27 cellular contexts compared by ENCODE assay signal in the genomic region with DNA sequence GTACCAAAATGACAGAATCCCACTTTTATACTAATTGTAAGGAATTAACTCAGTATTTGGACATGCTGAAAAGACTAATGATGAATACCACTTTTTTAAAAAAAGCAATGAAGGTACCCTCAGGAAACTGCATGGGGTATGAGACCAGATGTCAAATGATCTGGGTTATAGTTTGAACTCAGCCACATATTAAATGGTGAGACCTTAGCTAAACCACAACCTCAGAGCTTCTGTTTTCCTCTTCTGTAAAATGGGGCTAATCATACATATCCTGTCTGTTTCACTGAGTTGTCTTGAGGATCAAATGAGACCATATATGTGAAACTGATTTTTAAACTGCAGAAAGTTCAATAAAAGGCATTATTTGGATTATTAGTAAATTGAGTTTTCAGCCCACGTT.
"Had no signal": no experiment of that assay in that cellular context is flagged by ENCODE, and none has a peak within 500 bp of the region (broad histone marks: within the 10 kb centered on the region; RNA-seq: fewer than 3 reads in every experiment).

No MANE protein-coding gene starts in this region.

- ATAC-seq: stimulated activated memory B cell treated with anti-CD40 and anti-IgM and Interleukin-4, amounts not matched to agents 10 μg/mL and 1 μg/mL and 100 μg/mL, for 72 hours; stimulated activated naive CD8-positive, alpha-beta T cell treated with anti-CD3 and anti-CD28 coated beads, Interleukin-15, amount 100 ng/mL, for 72 hours had no signal

- H3K4me1 ChIP-seq: left ventricle myocardium inferior, neural progenitor cell, right atrium auricular region, right lobe of liver, tibial nerve, uterus had no signal

- H2AFZ ChIP-seq: neural progenitor cell had no signal

- H3K36me3 ChIP-seq: left ventricle myocardium inferior, neural progenitor cell, right atrium auricular region, right lobe of liver, tibial nerve, uterus had no signal

- H3K4me1 Mint-ChIP-seq: mesothelial cell of epicardium; nephron; neural progenitor cell; stimulated activated memory B cell treated with anti-CD40 and anti-IgM and Interleukin-4, amounts not matched to agents 10 μg/mL and 1 μg/mL and 100 μg/mL, for 72 hours; stimulated activated naive CD8-positive, alpha-beta T cell treated with anti-CD3 and anti-CD28 coated beads, Interleukin-15, amount 100 ng/mL, for 72 hours had no signal

- H3K27me3 ChIP-seq: neural progenitor cell, neutrophil, right atrium auricular region, right lobe of liver, tibial nerve, uterus had no signal

- H3K27ac ChIP-seq: left ventricle myocardium inferior, neural progenitor cell, neutrophil, right atrium auricular region, right lobe of liver, tibial nerve, uterus had no signal

- H3K4me2 ChIP-seq: neural progenitor cell had no signal

- H3K4me3 Mint-ChIP-seq: immature natural killer cell; mesothelial cell of epicardium; naive B cell; nephron; neural progenitor cell; stimulated activated memory B cell treated with anti-CD40 and anti-IgM and Interleukin-4, amounts not matched to agents 10 μg/mL and 1 μg/mL and 100 μg/mL, for 72 hours; stimulated activated naive CD8-positive, alpha-beta T cell treated with anti-CD3 and anti-CD28 coated beads, Interleukin-15, amount 100 ng/mL, for 72 hours; type B pancreatic cell had no signal

- H3K9me3 ChIP-seq: left ventricle myocardium inferior, neutrophil, right atrium auricular region, right lobe of liver, tibial nerve, uterus had no signal

- H3K4me3 ChIP-seq: left ventricle myocardium inferior, lung, neural progenitor cell, right atrium auricular region, right lobe of liver, smooth muscle cell, tibial nerve, uterus had no signal

- H3K36me3 Mint-ChIP-seq: mesothelial cell of epicardium, naive B cell, neural progenitor cell, type B pancreatic cell had no signal

- H3K27me3 Mint-ChIP-seq: naive B cell; progenitor cell of endocrine pancreas; stimulated activated memory B cell treated with anti-CD40 and anti-IgM and Interleukin-4, amounts not matched to agents 10 μg/mL and 1 μg/mL and 100 μg/mL, for 72 hours; stimulated activated naive CD8-positive, alpha-beta T cell treated with anti-CD3 and anti-CD28 coated beads, Interleukin-15, amount 100 ng/mL, for 72 hours; type B pancreatic cell had no signal

- H3K9ac ChIP-seq: neural progenitor cell had no signal

- H3K27ac Mint-ChIP-seq: mesothelial cell of epicardium; nephron; neural progenitor cell; progenitor cell of endocrine pancreas; stimulated activated memory B cell treated with anti-CD40 and anti-IgM and Interleukin-4, amounts not matched to agents 10 μg/mL and 1 μg/mL and 100 μg/mL, for 72 hours; stimulated activated naive CD8-positive, alpha-beta T cell treated with anti-CD3 and anti-CD28 coated beads, Interleukin-15, amount 100 ng/mL, for 72 hours; type B pancreatic cell had no signal

- DNase-seq: hypothalamus; immature natural killer cell; islet precursor cell; left ventricle myocardium inferior; mesendoderm; naive B cell; occipital lobe; right lobe of liver; stimulated activated CD4-positive, alpha-beta T cell treated with anti-CD3 and anti-CD28 coated beads, Interleukin-1b, Interleukin-23, amount 100 ng/mL, for 48 hours; stimulated activated CD4-positive, alpha-beta T cell treated with anti-CD3 and anti-CD28 coated beads, Interleukin-2, amount 100 ng/mL, for 48 hours; stimulated activated CD4-positive, alpha-beta T cell treated with anti-CD3 and anti-CD28 coated beads, Interleukin-4, amount 100 ng/mL, for 4 hours; stimulated activated CD8-positive, alpha-beta memory T cell treated with anti-CD3 and anti-CD28 coated beads, Interleukin-4, amount 100 ng/mL, for 48 hours; stimulated activated naive CD4-positive, alpha-beta T cell treated with Interleukin-2 at 50 U/mL for 16 hours; stimulated activated naive CD8-positive, alpha-beta T cell treated with anti-CD3 and anti-CD28 coated beads, Interleukin-15, amount 100 ng/mL, for 72 hours; substantia nigra; uterus had no signal

- H3K9me3 Mint-ChIP-seq: immature natural killer cell; mesothelial cell of epicardium; naive B cell; nephron; neural progenitor cell; stimulated activated memory B cell treated with anti-CD40 and anti-IgM and Interleukin-4, amounts not matched to agents 10 μg/mL and 1 μg/mL and 100 μg/mL, for 72 hours; stimulated activated naive CD8-positive, alpha-beta T cell treated with anti-CD3 and anti-CD28 coated beads, Interleukin-15, amount 100 ng/mL, for 72 hours; type B pancreatic cell had no signal
